ENCODE assay signal across 1 cellular context in the genomic region with DNA sequence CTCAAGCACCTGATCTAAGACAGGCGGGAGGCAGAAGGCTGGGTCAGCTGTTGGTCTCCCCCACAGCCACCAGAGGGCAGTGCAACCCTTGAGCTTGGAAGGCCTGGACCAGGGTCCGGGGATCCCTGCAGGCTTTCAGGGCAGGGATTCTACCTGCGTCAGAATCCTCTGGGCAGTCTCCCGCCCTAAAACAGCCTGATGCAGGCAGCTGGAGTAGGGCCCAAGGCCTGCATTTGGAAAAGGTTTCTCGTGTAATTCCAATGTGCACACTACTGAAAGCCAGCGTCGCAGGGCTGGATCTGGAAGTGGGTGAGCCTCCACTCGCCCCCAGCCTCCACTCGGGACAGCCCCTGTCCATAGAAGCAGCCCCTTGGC.
TF ChIP-seq lines count a peak whose summit lies in the region.

No MANE protein-coding gene starts in this region.

TF ChIP-seq in GM12878, 131 proteins besides CTCF, POLR2A, EP300 and RAD21 (continued from another document):
- TF ChIP-seq, protein P1, sequence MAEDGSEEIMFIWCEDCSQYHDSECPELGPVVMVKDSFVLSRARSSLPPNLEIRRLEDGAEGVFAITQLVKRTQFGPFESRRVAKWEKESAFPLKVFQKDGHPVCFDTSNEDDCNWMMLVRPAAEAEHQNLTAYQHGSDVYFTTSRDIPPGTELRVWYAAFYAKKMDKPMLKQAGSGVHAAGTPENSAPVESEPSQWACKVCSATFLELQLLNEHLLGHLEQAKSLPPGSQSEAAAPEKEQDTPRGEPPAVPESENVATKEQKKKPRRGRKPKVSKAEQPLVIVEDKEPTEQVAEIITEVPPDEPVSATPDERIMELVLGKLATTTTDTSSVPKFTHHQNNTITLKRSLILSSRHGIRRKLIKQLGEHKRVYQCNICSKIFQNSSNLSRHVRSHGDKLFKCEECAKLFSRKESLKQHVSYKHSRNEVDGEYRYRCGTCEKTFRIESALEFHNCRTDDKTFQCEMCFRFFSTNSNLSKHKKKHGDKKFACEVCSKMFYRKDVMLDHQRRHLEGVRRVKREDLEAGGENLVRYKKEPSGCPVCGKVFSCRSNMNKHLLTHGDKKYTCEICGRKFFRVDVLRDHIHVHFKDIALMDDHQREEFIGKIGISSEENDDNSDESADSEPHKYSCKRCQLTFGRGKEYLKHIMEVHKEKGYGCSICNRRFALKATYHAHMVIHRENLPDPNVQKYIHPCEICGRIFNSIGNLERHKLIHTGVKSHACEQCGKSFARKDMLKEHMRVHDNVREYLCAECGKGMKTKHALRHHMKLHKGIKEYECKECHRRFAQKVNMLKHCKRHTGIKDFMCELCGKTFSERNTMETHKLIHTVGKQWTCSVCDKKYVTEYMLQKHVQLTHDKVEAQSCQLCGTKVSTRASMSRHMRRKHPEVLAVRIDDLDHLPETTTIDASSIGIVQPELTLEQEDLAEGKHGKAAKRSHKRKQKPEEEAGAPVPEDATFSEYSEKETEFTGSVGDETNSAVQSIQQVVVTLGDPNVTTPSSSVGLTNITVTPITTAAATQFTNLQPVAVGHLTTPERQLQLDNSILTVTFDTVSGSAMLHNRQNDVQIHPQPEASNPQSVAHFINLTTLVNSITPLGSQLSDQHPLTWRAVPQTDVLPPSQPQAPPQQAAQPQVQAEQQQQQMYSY (CRISPR knock-in tag; IDR thresholded peaks at IDR 0.05), result no peak
- TF ChIP-seq FOXM1 (IDR thresholded peaks at IDR 0.05; ENCODE audit: low read depth, low read length) (no peak), CHD2 (IDR thresholded peaks at IDR 0.05; ENCODE audit: borderline replicate concordance, low read depth, low read length) (0 out of 2 replicates have a peak, but pooled peaks have one; percentile 50), YY1 (IDR thresholded peaks at IDR 0.05; ENCODE audit: low read depth, low read length) (peak; percentile 54; the same call in 1 of the 2 replicates), NFIC (IDR thresholded peaks at IDR 0.05; ENCODE audit: low read depth, low read length) (no peak), RUNX3 (IDR thresholded peaks at IDR 0.05; ENCODE audit: low read length) (peak; percentile 34; the same call in 1 of the 2 replicates), RB1 (IDR thresholded peaks at IDR 0.05; ENCODE audit: borderline replicate concordance) (no peak), SRF (IDR thresholded peaks at IDR 0.05; ENCODE audit: low read depth in 2 of 2, low read length in 2 of 2) (no peak), IKZF1 (conservative IDR thresholded peaks at IDR 0.05) (0 out of 2 replicates have a peak, but pooled peaks have one; percentile 38), EGR1 (IDR thresholded peaks at IDR 0.05; ENCODE audit: borderline replicate concordance in 1 of 2, low read depth in 2 of 2, low read length in 2 of 2) (0 out of 3 replicates have a peak, but pooled peaks of 1 of the 2 experiments have one; percentile 16)
